20 cellular contexts compared by ENCODE assay signal in genomic region chr1:189313488-189313887, GRCh38.
"Had no signal": no experiment of that assay in that cellular context is flagged by ENCODE, and none has a peak within 500 bp of the region (broad histone marks: within the 10 kb centered on the region; RNA-seq: fewer than 3 reads in every experiment).

No MANE protein-coding gene starts in this region.

- H3K36me3 ChIP-seq: spleen had no signal

- H3K27ac ChIP-seq: foreskin keratinocyte, hepatocyte, spleen, testis had no signal

- H3K9me3 Mint-ChIP-seq: type B pancreatic cell had no signal

- H3K4me1 Mint-ChIP-seq: activated CD4-positive, alpha-beta memory T cell treated with anti-CD3 and anti-CD28 coated beads, Interleukin-2, amount 10 ng/mL, durations not matched to agents 7 days and 5 days; activated naive CD4-positive, alpha-beta T cell treated with anti-CD3 and anti-CD28 coated beads, Interleukin-2, amount 10 ng/mL, durations not matched to agents 7 days and 5 days; memory B cell; naive B cell had no signal

- H2AFZ ChIP-seq: hepatocyte had no signal

- H3K4me2 ChIP-seq: hepatocyte had no signal

- H3K4me3 Mint-ChIP-seq: activated CD4-positive, alpha-beta memory T cell treated with anti-CD3 and anti-CD28 coated beads, Interleukin-2, amount 10 ng/mL, durations not matched to agents 7 days and 5 days; activated naive CD4-positive, alpha-beta T cell treated with anti-CD3 and anti-CD28 coated beads, Interleukin-2, amount 10 ng/mL, durations not matched to agents 7 days and 5 days; dendritic cell treated with granulocyte-macrophage colony-stimulating factor and Interleukin-4, amounts not matched to agents 40 ng/mL and 50 ng/mL, for 4 days; memory B cell; naive B cell; T-helper 1 cell treated with Interleukin-12 subunit alpha and Interleukin-12 subunit beta and Interleukin-4 antibody, amounts not matched to agents 30 μg/mL and 1 μg/mL, for 36 hours; type B pancreatic cell had no signal

- H3K9me3 ChIP-seq: testis had no signal

- H3K79me2 ChIP-seq: hepatocyte had no signal

- H3K27me3 ChIP-seq: foreskin keratinocyte, hepatocyte, spleen, testis had no signal

- ATAC-seq: foreskin keratinocyte, SK-N-SH treated with all-trans-retinoic acid at 6 μM for 48 hours had no signal

- H3K4me3 ChIP-seq: hepatocyte, spleen, testis had no signal

- H3K36me3 Mint-ChIP-seq: activated naive CD4-positive, alpha-beta T cell treated with anti-CD3 and anti-CD28 coated beads, Interleukin-2, amount 10 ng/mL, durations not matched to agents 7 days and 5 days; memory B cell; naive B cell; type B pancreatic cell had no signal

- H3K27ac Mint-ChIP-seq: activated CD4-positive, alpha-beta memory T cell treated with anti-CD3 and anti-CD28 coated beads, Interleukin-2, amount 10 ng/mL, durations not matched to agents 7 days and 5 days; activated naive CD4-positive, alpha-beta T cell treated with anti-CD3 and anti-CD28 coated beads, Interleukin-2, amount 10 ng/mL, durations not matched to agents 7 days and 5 days; dendritic cell treated with granulocyte-macrophage colony-stimulating factor and Interleukin-4, amounts not matched to agents 40 ng/mL and 50 ng/mL, for 4 days; memory B cell; naive B cell; progenitor cell of endocrine pancreas; T-helper 1 cell treated with Interleukin-12 subunit alpha and Interleukin-12 subunit beta and Interleukin-4 antibody, amounts not matched to agents 30 μg/mL and 1 μg/mL, for 36 hours; type B pancreatic cell had no signal

- H3K27me3 Mint-ChIP-seq: activated CD4-positive, alpha-beta memory T cell treated with anti-CD3 and anti-CD28 coated beads, Interleukin-2, amount 10 ng/mL, durations not matched to agents 7 days and 5 days; activated naive CD4-positive, alpha-beta T cell treated with anti-CD3 and anti-CD28 coated beads, Interleukin-2, amount 10 ng/mL, durations not matched to agents 7 days and 5 days; dendritic cell treated with granulocyte-macrophage colony-stimulating factor and Interleukin-4, amounts not matched to agents 40 ng/mL and 50 ng/mL, for 4 days; memory B cell; naive B cell; progenitor cell of endocrine pancreas; type B pancreatic cell had no signal

- DNase-seq: activated CD4-positive, alpha-beta memory T cell treated with anti-CD3 and anti-CD28 coated beads, Interleukin-2, amount 10 ng/mL, durations not matched to agents 7 days and 5 days; activated CD4-positive, alpha-beta T cell treated with anti-CD3 and anti-CD28 coated beads for 48 hours; activated effector memory CD4-positive, alpha-beta T cell treated with anti-CD3 and anti-CD28 coated beads, Interleukin-2, amount 50 U/mL, for 16 hours; activated naive CD4-positive, alpha-beta T cell treated with anti-CD3 and anti-CD28 coated beads, Interleukin-2, amount 10 ng/mL, durations not matched to agents 7 days and 5 days; amygdala; effector CD4-positive, alpha-beta T cell; foreskin keratinocyte; kidney glomerular epithelial cell; naive B cell; spleen; stimulated activated CD4-positive, alpha-beta T cell treated with anti-CD3 and anti-CD28 coated beads, Interleukin-4, amount 100 ng/mL, for 1 hour; stimulated activated naive CD4-positive, alpha-beta T cell; testis had no signal
